ENCODE assay signal across 8 cellular contexts in the genomic region with DNA sequence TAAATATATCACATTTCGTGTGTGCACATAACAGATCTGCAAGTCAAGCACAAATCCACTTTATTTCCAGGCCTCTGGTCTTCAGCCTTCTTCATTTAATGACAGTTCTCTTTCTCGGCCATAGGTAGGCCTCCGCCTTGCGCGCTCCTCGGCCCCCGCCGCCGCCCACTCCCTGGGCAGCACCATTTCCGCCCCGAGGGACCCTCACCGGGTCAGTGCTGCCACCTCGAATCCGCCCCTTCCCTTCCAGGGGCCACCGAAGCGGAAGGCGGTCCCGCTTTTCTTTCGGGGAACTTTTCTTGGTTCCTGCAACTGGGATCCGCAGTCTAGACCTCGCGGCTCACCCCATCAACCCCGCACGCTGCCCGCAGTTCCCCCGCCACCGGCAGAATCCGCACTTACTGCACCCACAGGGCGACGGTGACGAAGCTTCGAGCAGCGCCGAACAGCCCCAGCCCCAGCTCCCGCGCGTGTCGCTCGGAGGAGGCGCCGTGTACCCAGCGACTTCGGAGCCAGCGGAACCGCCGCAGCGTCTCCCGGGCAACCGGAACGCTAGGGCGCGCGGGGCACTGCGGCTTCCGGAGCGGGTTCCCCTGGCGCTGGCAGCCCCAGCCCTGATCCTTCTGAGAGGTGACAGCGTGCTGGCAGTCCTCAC. TPM values are rescaled to one million over a fixed set of nuclear protein-coding genes. Genes with fewer than 3 reads are reported as not detected.
A peak's percentile ranks its signal among the peaks of the same experiment; 100 is the strongest.
DNase-seq lines count a peak whose midpoint lies in the region; TF ChIP-seq lines count a peak whose summit lies in the region.

Gene CDKL4, minus strand, starts transcription at position 502 of the 655 bp plus-strand sequence.

- H3K36me3 ChIP-seq in HUES64 (ENCODE audit: insufficient read depth, low read length), result no peaks in the 10 kb centered on the region
- H3K36me3 ChIP-seq in BE2C, result no peaks in the 10 kb centered on the region

- no peak within 1 kb of the TSS for H3K9ac ChIP-seq in HUES64 (ENCODE audit: low read depth, low read length)

- H3K4me3 Mint-ChIP-seq in activated naive CD4-positive, alpha-beta T cell treated with anti-CD3 and anti-CD28 coated beads, Interleukin-2, amount 10 ng/mL, durations not matched to agents 7 days and 5 days, result peak within 1 kb of the TSS; percentile 58

- no peak for TF ChIP-seq CTCF in AG10803 (conservative IDR thresholded peaks at IDR 0.05; ENCODE audit: low read length)
- TF ChIP-seq CTCF in BE2C (IDR thresholded peaks at IDR 0.05; ENCODE audit: low read depth, low read length), result no peak

- H3K27ac Mint-ChIP-seq in activated naive CD4-positive, alpha-beta T cell treated with anti-CD3 and anti-CD28 coated beads, Interleukin-2, amount 10 ng/mL, durations not matched to agents 7 days and 5 days, result peak within 1 kb of the TSS; percentile 12

- peaks cover 3% of the 10 kb centered on the region for H3K36me3 Mint-ChIP-seq in activated naive CD4-positive, alpha-beta T cell treated with anti-CD3 and anti-CD28 coated beads, Interleukin-2, amount 10 ng/mL, durations not matched to agents 7 days and 5 days

- CTCF ChIA-PET in activated naive CD4-positive, alpha-beta T cell treated with anti-CD3 and anti-CD28 coated beads, Interleukin-2, amount 10 ng/mL, durations not matched to agents 7 days and 5 days (lab: Charles Lee), result no interaction called here

- DNase-seq in AG10803 (ENCODE audit: low read depth), result no peak
- peak; percentile 64 for DNase-seq in activated naive CD4-positive, alpha-beta T cell treated with anti-CD3 and anti-CD28 coated beads, Interleukin-2, amount 10 ng/mL, durations not matched to agents 7 days and 5 days
- peak; percentile 25 for DNase-seq in hepatic stellate cell (ENCODE audit: low spot score)
- no peak for DNase-seq in dedifferentiated amniotic fluid mesenchymal stem cell (ENCODE audit: extremely low spot score)
- no peak for DNase-seq in NCI-H146 treated with DMSO at 0.1 percent for 48 hours (lab: John Stamatoyannopoulos, UW; ENCODE audit: unreplicated experiment)
- DNase-seq in BE2C, result no peak
- no peak for DNase-seq in NK-92 (lab: John Stamatoyannopoulos, UW; ENCODE audit: unreplicated experiment)

- H3K4me1 ChIP-seq in HUES64 (ENCODE audit: insufficient read depth, low read length) (peaks cover 10% of the 10 kb centered on the region), BE2C (no peaks in the 10 kb centered on the region)

- H3K9me3 Mint-ChIP-seq in activated naive CD4-positive, alpha-beta T cell treated with anti-CD3 and anti-CD28 coated beads, Interleukin-2, amount 10 ng/mL, durations not matched to agents 7 days and 5 days, result no peaks in the 10 kb centered on the region

- H3K27me3 Mint-ChIP-seq in activated naive CD4-positive, alpha-beta T cell treated with anti-CD3 and anti-CD28 coated beads, Interleukin-2, amount 10 ng/mL, durations not matched to agents 7 days and 5 days, result peaks cover 20% of the 10 kb centered on the region

- 95% methylated on average over 58 of the region's 58 CpGs for WGBS in HUES64

- H3K4me3 ChIP-seq in AG10803 (ENCODE audit: low read length) (peak within 1 kb of the TSS; percentile 39), HUES64 (ENCODE audit: low read length) (peak within 1 kb of the TSS; percentile 41; the same call in 1 of the 2 replicates), BE2C (ENCODE audit: low read depth, low read length) (no peak within 1 kb of the TSS)

- H3K9me3 ChIP-seq in HUES64 (ENCODE audit: insufficient read depth, low read depth, low read length) (no peaks in the 10 kb centered on the region), BE2C (no peaks in the 10 kb centered on the region)

- no peaks in the 10 kb centered on the region for H3K27me3 ChIP-seq in HUES64 (ENCODE audit: insufficient read depth, low read length)
- no peaks in the 10 kb centered on the region for H3K27me3 ChIP-seq in BE2C

- peaks cover 26% of the 10 kb centered on the region for H3K4me1 Mint-ChIP-seq in activated naive CD4-positive, alpha-beta T cell treated with anti-CD3 and anti-CD28 coated beads, Interleukin-2, amount 10 ng/mL, durations not matched to agents 7 days and 5 days

- H3K27ac ChIP-seq in HUES64 (ENCODE audit: low read depth, low read length), result no peak within 1 kb of the TSS

RNA-seq across cellular contexts. Expression of gene CDKL4, which starts in this region (rescaled TPM):
- not detected for polyA plus RNA-seq in HUES64 (2013, experiment 1 of 2)
- polyA plus RNA-seq in HUES64 (2013, experiment 2 of 2), result not detected
- not detected for polyA plus RNA-seq in BE2C (2012; ENCODE audit: insufficient read depth, insufficient read length, low read depth)

Comparison
In these comparisons a context has a peak if more than half of its experiments do, and no peak if none do; other contexts are left out.
1. DNase-seq: peak in activated naive CD4-positive, alpha-beta T cell treated with anti-CD3 and anti-CD28 coated beads, Interleukin-2, amount 10 ng/mL, durations not matched to agents 7 days and 5 days (single experiment) and hepatic stellate cell (single experiment); none in AG10803 (single experiment), dedifferentiated amniotic fluid mesenchymal stem cell (single experiment), NCI-H146 treated with DMSO at 0.1 percent for 48 hours (single experiment), BE2C (single experiment) and NK-92 (single experiment).